In the genomic region with DNA sequence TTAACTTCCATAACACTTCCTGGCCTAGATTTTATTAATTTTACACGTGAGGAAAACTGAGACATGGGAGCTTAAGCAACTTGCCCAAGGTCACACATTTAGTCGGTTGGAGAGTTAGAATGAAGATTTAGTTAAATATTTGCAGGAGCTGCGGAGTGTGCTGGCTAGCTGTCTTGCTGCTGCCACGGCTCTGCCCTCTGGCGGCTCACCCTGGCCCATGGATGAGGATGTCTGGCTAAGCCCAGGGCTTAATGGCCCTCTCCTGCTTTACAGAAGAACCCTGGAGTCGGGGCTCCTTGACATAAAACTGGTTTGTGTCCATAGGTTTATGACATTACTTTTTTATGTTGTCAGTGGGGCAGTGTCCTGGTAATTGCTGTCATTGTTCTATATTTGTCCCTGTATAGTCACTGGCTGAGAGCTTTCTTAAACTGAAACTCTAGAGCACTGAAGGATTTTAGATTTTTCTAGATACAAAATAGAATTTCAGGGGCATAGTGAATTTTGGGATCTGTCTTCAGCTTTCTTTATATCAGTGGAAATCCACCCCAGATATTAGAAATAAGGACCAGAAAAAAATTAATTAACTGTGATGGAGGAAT, we compare ENCODE assay signal across 8 cellular contexts.
DNase-seq lines count a peak whose midpoint lies in the region; ATAC-seq and TF ChIP-seq lines count a peak whose summit lies in the region.

No MANE protein-coding gene starts in this region.

- no peaks in the 10 kb centered on the region for H3K27me3 ChIP-seq in PC-3 (ENCODE audit: low read length)
- no peaks in the 10 kb centered on the region for H3K27me3 ChIP-seq in ovary

- WGBS in ovary, 3 donors: 7 to 22% (median 8%) methylated on average over 6 of the region's 6 CpGs

- no peak for TF ChIP-seq POLR2A in ovary (IDR thresholded peaks at IDR 0.05)

- H3K4me1 ChIP-seq in PC-3 (ENCODE audit: insufficient read depth, low read length) (no peaks in the 10 kb centered on the region), ovary (ENCODE audit: insufficient read depth) (peaks cover 11% of the 10 kb centered on the region)

- H3K9me3 Mint-ChIP-seq in natural killer cell treated with Interleukin-12 subunit alpha and Interleukin-12 subunit beta and Interleukin-15 and Interleukin-18, amount 100 ng/mL, for 72 hours: peaks cover 7% of the 10 kb centered on the region

- CTCF ChIA-PET in PC-3 (lab: Charles Lee): interaction anchor here (0.6 to 1.5 kb wide), 4 partner anchors 56 to 201 kb away, joined by 4 to 32 read pairs (median 4); no protein-coding TSS in a partner anchor

- H3K9ac ChIP-seq in PC-3 (ENCODE audit: low read length): no peak overlapping the region

- no peak overlapping the region for H2AFZ ChIP-seq in PC-3 (ENCODE audit: low read length)

- H3K4me1 Mint-ChIP-seq in natural killer cell treated with Interleukin-12 subunit alpha and Interleukin-12 subunit beta and Interleukin-15 and Interleukin-18, amount 100 ng/mL, for 72 hours (ENCODE audit: low read depth in 2 of 2): no peaks in the 10 kb centered on the region

- no peaks in the 10 kb centered on the region for H3K36me3 ChIP-seq in PC-3 (ENCODE audit: low read depth, low read length)
- H3K36me3 ChIP-seq in ovary: no peaks in the 10 kb centered on the region

- no peaks in the 10 kb centered on the region for H3K9me2 ChIP-seq in PC-3 (replicated peaks; ENCODE audit: low read length)

- H3K4me3 Mint-ChIP-seq in natural killer cell treated with Interleukin-12 subunit alpha and Interleukin-12 subunit beta and Interleukin-15 and Interleukin-18, amount 100 ng/mL, for 72 hours: no peak overlapping the region

- no peaks in the 10 kb centered on the region for H3F3A ChIP-seq in PC-3 (ENCODE audit: low read length, unreplicated experiment)

- intact Hi-C loops in PC-3 (cut with micrococcal nuclease): loop anchor here (1.0 to 5.0 kb wide), 6 partner anchors 21 to 205 kb away; partner anchors contain the start of gene WLS
- intact Hi-C loops in ovary (cut with DNase I): loop anchor here in 2 of 4 donors (5.0 to 10.0 kb wide), 3 partner anchors 86 to 204 kb away; partner anchors contain the start of gene WLS (in 2 of the 2)

- BruUV-seq in PC-3 (replicated peaks; lab: Mats Ljungman, UMichigan): no TSS peak

- no peak for TF ChIP-seq EP300 in ovary (IDR thresholded peaks at IDR 0.05)

- peak; percentile 100 for ATAC-seq in PC-3
- ATAC-seq in natural killer cell treated with Interleukin-12 subunit alpha and Interleukin-12 subunit beta and Interleukin-15 and Interleukin-18, amount 100 ng/mL, for 72 hours: no peak
- ATAC-seq in GM21381 (IDR thresholded peaks at IDR 0.05; ENCODE audit: unreplicated experiment): no peak

- H3K4me3 ChIP-seq in PC-3 (ENCODE audit: low read length) (no peak overlapping the region), ovary (no peak overlapping the region)

- TF ChIP-seq CTCF in GM20000 (IDR thresholded peaks at IDR 0.05; ENCODE audit: extremely low read depth, missing control alignments) (peak; percentile 52), PC-3 (conservative IDR thresholded peaks at IDR 0.05; ENCODE audit: low read depth, low read length) (peak; percentile 92), ovary (IDR thresholded peaks at IDR 0.05) (peak; percentile 33 to 61 (median 49))

- H3K36me3 Mint-ChIP-seq in natural killer cell treated with Interleukin-12 subunit alpha and Interleukin-12 subunit beta and Interleukin-15 and Interleukin-18, amount 100 ng/mL, for 72 hours: no peaks in the 10 kb centered on the region

- DNase-seq in GM20000 (ENCODE audit: low spot score) (peak; percentile 16), PC-3 (peak; percentile 77), fibroblast of peridontal ligament (ENCODE audit: extremely low read depth) (peak; percentile 76), ovary (peak; percentile 73 to 81 (median 76)), NCI-H1694 (lab: John Stamatoyannopoulos, UW) (no peak), T-helper 1 cell (no peak)
- DNase-seq in natural killer cell treated with Interleukin-12 subunit alpha and Interleukin-12 subunit beta and Interleukin-15 and Interleukin-18, amount 100 ng/mL, for 72 hours (ENCODE audit: low spot score): no peak

- H3K27ac ChIP-seq in PC-3 (ENCODE audit: low read length) (no peak overlapping the region), ovary (peak overlapping the region in 1 of 2 donors; percentile 41)

- H3K4me2 ChIP-seq in PC-3 (ENCODE audit: low read length): no peak overlapping the region

- no peaks in the 10 kb centered on the region for H3K27me3 Mint-ChIP-seq in natural killer cell treated with Interleukin-12 subunit alpha and Interleukin-12 subunit beta and Interleukin-15 and Interleukin-18, amount 100 ng/mL, for 72 hours

- no peak overlapping the region for H3K27ac Mint-ChIP-seq in natural killer cell treated with Interleukin-12 subunit alpha and Interleukin-12 subunit beta and Interleukin-15 and Interleukin-18, amount 100 ng/mL, for 72 hours

- H4K20me1 ChIP-seq in PC-3 (ENCODE audit: low read length): no peaks in the 10 kb centered on the region

- POLR2A ChIA-PET in PC-3 (lab: Charles Lee; ENCODE audit: unreplicated experiment): interaction anchor here (0.6 kb wide), 2 partner anchors 25 to 147 kb away, joined by 3 to 8 read pairs; no protein-coding TSS in a partner anchor

- H3K9me3 ChIP-seq in PC-3 (ENCODE audit: low read length): no peaks in the 10 kb centered on the region
- no peaks in the 10 kb centered on the region for H3K9me3 ChIP-seq in ovary

- H3K79me2 ChIP-seq in PC-3 (ENCODE audit: low read length): no peaks in the 10 kb centered on the region

Comparison
In these comparisons a context has a peak if more than half of its experiments do, and no peak if none do; other contexts are left out.
1. DNase-seq: peak in GM20000 (single experiment), PC-3 (single experiment), fibroblast of peridontal ligament (single experiment) and ovary (5 of 5); none in NCI-H1694 (single experiment), natural killer cell treated with Interleukin-12 subunit alpha and Interleukin-12 subunit beta and Interleukin-15 and Interleukin-18, amount 100 ng/mL, for 72 hours (single experiment) and T-helper 1 cell (0 of 5).
2. Peak in every context shown above with its lines, with median percentiles within 50 percentile points of each other: CTCF ChIP-seq.